In genomic region chr16:49350265-49351103, GRCh38 we compare ENCODE assay signal across 8 cellular contexts. TPM values are rescaled to one million over a fixed set of nuclear protein-coding genes. Genes with fewer than 3 reads are reported as not detected.
DNase-seq lines count a peak whose midpoint lies in the region; ATAC-seq, FAIRE-seq and TF ChIP-seq lines count a peak whose summit lies in the region.

No MANE protein-coding gene starts in this region.

- 37% methylated on average over 24 of the region's 25 CpGs for WGBS in A549 (ENCODE audit: missing lambda C conversion rate)

- no peak overlapping the region for H3K4me3 ChIP-seq in A549

- TF ChIP-seq RAD21 in A549 (conservative IDR thresholded peaks at IDR 0.05 in 1 of 2, IDR thresholded peaks at IDR 0.05 in 1 of 2), result peak; percentile 78 to 88

- H3K27ac ChIP-seq in A549, result no peak overlapping the region

- no peaks in the 10 kb centered on the region for H3K9me3 ChIP-seq in A549

- peak; percentile 41 to 54 for DNase-seq in A549 (ENCODE audit: low read depth in 1 of 2, low spot score in 1 of 2)
- peak; percentile 44 for DNase-seq in M059J (ENCODE audit: low read depth)
- peak; percentile 15 for DNase-seq in activated CD4-positive, alpha-beta T cell treated with anti-CD3 and anti-CD28 coated beads for 1 hour
- peak; percentile 81 for DNase-seq in ecto neural progenitor cell (ENCODE audit: low spot score)
- DNase-seq in medulla oblongata (ENCODE audit: extremely low spot score), result peak; percentile 71
- DNase-seq in stimulated activated CD8-positive, alpha-beta memory T cell treated with anti-CD3 and anti-CD28 coated beads, Interleukin-4, amount 100 ng/mL, for 24 hours (ENCODE audit: low read depth), result peak; percentile 15
- DNase-seq in NCI-H446 treated with DMSO at 0.1 percent for 48 hours (lab: John Stamatoyannopoulos, UW), result no peak

- no peaks in the 10 kb centered on the region for H3K4me1 ChIP-seq in A549

- no peak for TF ChIP-seq EP300 in A549 (IDR thresholded peaks at IDR 0.05)

- CTCF ChIA-PET in A549 (lab: Yijun Ruan, JAX), result interaction anchor here (0.6 to 5.6 kb wide), 28 partner anchors 9 to 676 kb away, joined by 3 to 60 read pairs (median 4); no protein-coding TSS in a partner anchor

- TF ChIP-seq CTCF in A549 (IDR thresholded peaks at IDR 0.05) (peak; percentile 67), GM12874 (IDR thresholded peaks at IDR 0.05; ENCODE audit: insufficient read depth, low read depth, low read length) (peak; percentile 82)

- H3K4me2 ChIP-seq in A549, result no peak overlapping the region

- ATAC-seq in A549, result peak; percentile 75 to 86

- FAIRE-seq in A549 (lab: Jason Lieb, UNC), result no peak

- TF ChIP-seq POLR2A in A549 (IDR thresholded peaks at IDR 0.05; ENCODE audit: low read length), result no peak

- POLR2A ChIA-PET in A549 (lab: Yijun Ruan, JAX), result no interaction called here

TF ChIP-seq in A549, 52 proteins besides CTCF, POLR2A, EP300 and RAD21:
- TF ChIP-seq HMGXB4 (CRISPR knock-in tag; IDR thresholded peaks at IDR 0.05; ENCODE audit: borderline replicate concordance) (no peak), SMC3 (IDR thresholded peaks at IDR 0.05) (peak; percentile 75), HOXB5 (CRISPR knock-in tag; IDR thresholded peaks at IDR 0.05) (no peak)

RNA-seq across cellular contexts. Expression of gene C16orf78, which starts 23.1 kb away (rescaled TPM):
- polyA plus RNA-seq in A549 (2011; rRNA removed) (not detected in 2 replicates), A549 (2017; fragmentation: RNase III; extraction: RNeasy Plus Mini Kit Qiagen cat#74134 plus additional on column Dnase treatment) (not detected in 3 replicates)
- not detected in 2 replicates for polyA plus RNA-seq in A549 (2012; cell fraction: cytosol; rRNA removed)
- not detected in 2 replicates for polyA plus RNA-seq in A549 (2012; cell fraction: nucleus; rRNA removed)
- polyA minus RNA-seq in A549 (2011; rRNA and poly(A)+ RNA removed), result not detected in 2 replicates
- not detected in 2 replicates for total RNA-seq in M059J (2014; rRNA removed; shearing (Covaris generic))
